13 cellular contexts compared by ENCODE assay signal in genomic region chr13:110005563-110005962, GRCh38.
"Had no signal": no experiment of that assay in that cellular context is flagged by ENCODE, and none has a peak within 500 bp of the region (broad histone marks: within the 10 kb centered on the region; RNA-seq: fewer than 3 reads in every experiment).

No MANE protein-coding gene starts in this region.

- ATAC-seq: activated T-cell treated with anti-CD3 and anti-CD28 coated beads, Interleukin-2, amount 50 U/mL, for 4 hours; sciatic nerve had no signal

- H3K9me3 ChIP-seq: heart right ventricle, testis had no signal

- DNase-seq: activated CD4-positive, alpha-beta memory T cell treated with anti-CD3 and anti-CD28 coated beads for 36 hours; activated CD4-positive, CD25-positive, alpha-beta regulatory T cell treated with anti-CD3 and anti-CD28 coated beads, Interleukin-2, amount 50 U/mL, for 72 hours; activated gamma-delta T cell treated with Interleukin-2 at 50 U/mL for 16 hours; activated naive CD8-positive, alpha-beta T cell treated with anti-CD3 and anti-CD28 coated beads for 36 hours; activated T-cell treated with anti-CD3 and anti-CD28 coated beads, Interleukin-2, amount 50 U/mL, for 4 hours; brain microvascular endothelial cell; cerebellar nuclear complex; heart right ventricle; kidney; stimulated activated CD4-positive, alpha-beta T cell treated with anti-CD3 and anti-CD28 coated beads, Interleukin-2, amount 100 ng/mL, for 24 hours; stimulated activated naive CD4-positive, alpha-beta T cell treated with Interleukin-2 at 50 U/mL for 16 hours; testis had no signal

- H3K4me1 ChIP-seq: testis had no signal

- H3K27ac ChIP-seq: brain microvascular endothelial cell, heart right ventricle, testis had no signal

- H3K36me3 ChIP-seq: brain microvascular endothelial cell, heart right ventricle had no signal

- H3K27me3 ChIP-seq: brain microvascular endothelial cell, testis had no signal

- H3K4me3 ChIP-seq: heart right ventricle, testis had no signal
